In the genomic region with DNA sequence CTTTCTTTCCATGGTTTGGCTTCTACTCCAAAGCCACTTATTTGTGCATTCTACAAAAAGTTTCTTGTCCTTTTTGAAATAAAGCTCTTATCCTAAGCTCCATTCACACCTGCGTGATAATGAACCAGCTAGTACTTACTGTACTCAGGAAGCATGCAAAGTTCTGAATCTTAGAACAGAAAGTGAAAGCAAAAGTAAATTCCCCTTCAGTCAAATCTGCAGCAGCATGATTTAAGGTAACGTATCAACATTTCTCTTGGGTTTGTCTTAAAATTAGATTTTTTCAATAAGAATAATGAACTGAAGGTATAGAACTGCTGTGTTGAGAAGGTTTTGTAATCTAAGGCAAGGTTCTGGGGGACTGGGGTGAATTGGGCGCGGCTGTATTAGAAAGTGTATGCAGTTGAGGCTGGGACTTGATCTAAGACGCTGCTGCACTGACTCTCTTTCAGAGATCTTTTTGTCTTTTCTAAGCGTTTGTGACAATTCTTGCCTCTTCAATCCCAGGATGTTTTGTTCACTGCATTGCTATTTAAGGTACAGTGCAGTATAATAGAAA, we compare ENCODE assay signal across 8 cellular contexts. TPM values are rescaled to one million over a fixed set of nuclear protein-coding genes. Genes with fewer than 3 reads are reported as not detected.
A peak's percentile ranks its signal among the peaks of the same experiment; 100 is the strongest.
DNase-seq lines count a peak whose midpoint lies in the region; ATAC-seq and TF ChIP-seq lines count a peak whose summit lies in the region.

A gene with protein sequence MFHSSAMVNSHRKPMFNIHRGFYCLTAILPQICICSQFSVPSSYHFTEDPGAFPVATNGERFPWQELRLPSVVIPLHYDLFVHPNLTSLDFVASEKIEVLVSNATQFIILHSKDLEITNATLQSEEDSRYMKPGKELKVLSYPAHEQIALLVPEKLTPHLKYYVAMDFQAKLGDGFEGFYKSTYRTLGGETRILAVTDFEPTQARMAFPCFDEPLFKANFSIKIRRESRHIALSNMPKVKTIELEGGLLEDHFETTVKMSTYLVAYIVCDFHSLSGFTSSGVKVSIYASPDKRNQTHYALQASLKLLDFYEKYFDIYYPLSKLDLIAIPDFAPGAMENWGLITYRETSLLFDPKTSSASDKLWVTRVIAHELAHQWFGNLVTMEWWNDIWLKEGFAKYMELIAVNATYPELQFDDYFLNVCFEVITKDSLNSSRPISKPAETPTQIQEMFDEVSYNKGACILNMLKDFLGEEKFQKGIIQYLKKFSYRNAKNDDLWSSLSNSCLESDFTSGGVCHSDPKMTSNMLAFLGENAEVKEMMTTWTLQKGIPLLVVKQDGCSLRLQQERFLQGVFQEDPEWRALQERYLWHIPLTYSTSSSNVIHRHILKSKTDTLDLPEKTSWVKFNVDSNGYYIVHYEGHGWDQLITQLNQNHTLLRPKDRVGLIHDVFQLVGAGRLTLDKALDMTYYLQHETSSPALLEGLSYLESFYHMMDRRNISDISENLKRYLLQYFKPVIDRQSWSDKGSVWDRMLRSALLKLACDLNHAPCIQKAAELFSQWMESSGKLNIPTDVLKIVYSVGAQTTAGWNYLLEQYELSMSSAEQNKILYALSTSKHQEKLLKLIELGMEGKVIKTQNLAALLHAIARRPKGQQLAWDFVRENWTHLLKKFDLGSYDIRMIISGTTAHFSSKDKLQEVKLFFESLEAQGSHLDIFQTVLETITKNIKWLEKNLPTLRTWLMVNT (plus strand): TSS at position 209 of the 559 bp plus-strand sequence. CDS start 3,186 bp downstream, outside the sequence.

- intact Hi-C loops in PC-3 (cut with micrococcal nuclease), result loop anchor here (1.0 to 10.0 kb wide), 2 partner anchors 58 to 118 kb away; no protein-coding TSS in a partner anchor
- intact Hi-C loops in mammary epithelial cell (cut with micrococcal nuclease), result loop anchor here (1.0 to 5.0 kb wide), 4 partner anchors 52 to 264 kb away; a partner anchor contains a TSS

- H3K4me3 ChIP-seq in PC-3 (ENCODE audit: low read length), result peak within 1 kb of the TSS; percentile 83
- H3K4me3 ChIP-seq in mammary epithelial cell (replicated peaks in 1 of 3; ENCODE audit: insufficient read depth in 1 of 3, low read depth in 2 of 3, low read length in 3 of 3), result peak within 1 kb of the TSS; percentile 46 to 75 (median 74)
- peak within 1 kb of the TSS; percentile 74 to 98 (median 91) for H3K4me3 ChIP-seq in liver (ENCODE audit: low read depth in 1 of 3, low read length in 3 of 3)

- H3K36me3 ChIP-seq in PC-3 (ENCODE audit: low read depth, low read length) (no peaks in the 10 kb centered on the region), mammary epithelial cell (ENCODE audit: insufficient read depth, low read length) (no peaks in the 10 kb centered on the region), liver (ENCODE audit: control insufficient read depth in 4 of 4, insufficient read depth in 3 of 4, low read depth in 1 of 4, low read length in 3 of 4) (peaks cover 0 to 4% (median 1%) of the 10 kb centered on the region in 4 donors)

- peaks cover 26% of the 10 kb centered on the region for H3K4me1 ChIP-seq in PC-3 (ENCODE audit: insufficient read depth, low read length)
- H3K4me1 ChIP-seq in mammary epithelial cell (ENCODE audit: insufficient read depth, low read length), result peaks cover 17% of the 10 kb centered on the region
- peaks cover 0 to 18% (median 10%) of the 10 kb centered on the region in 4 donors for H3K4me1 ChIP-seq in liver (ENCODE audit: control insufficient read depth in 4 of 4, insufficient read depth in 4 of 4, low read length in 3 of 4)

- in situ Hi-C loops in mammary epithelial cell (cut with MboI; ENCODE audit: low sequenced_read_pairs in 2 of 2), result loop anchor here in 1 of 2 donors (10.0 kb wide), 1 partner anchor 288 kb away; no protein-coding TSS in a partner anchor

- 0 out of 2 replicates have a peak, but pooled peaks cover 3% of the 10 kb centered on the region for H3K9me2 ChIP-seq in PC-3 (replicated peaks; ENCODE audit: low read length)

- H3K4me2 ChIP-seq in PC-3 (ENCODE audit: low read length) (peak within 1 kb of the TSS; percentile 89), mammary epithelial cell (ENCODE audit: insufficient read depth, low read depth, low read length) (peak within 1 kb of the TSS; percentile 90)

- POLR2A ChIA-PET in PC-3 (lab: Charles Lee; ENCODE audit: unreplicated experiment), result interaction anchor here (0.6 kb wide), 1 partner anchor 52 kb away, joined by 3 read pairs; no protein-coding TSS in a partner anchor

- CTCF ChIA-PET in PC-3 (lab: Charles Lee), result no interaction called here
- CTCF ChIA-PET in mammary epithelial cell (lab: Charles Lee; ENCODE audit: low non-redundant PET), result no interaction called here

- peak within 1 kb of the TSS; percentile 54 for H3K27ac ChIP-seq in C4-2B
- peak within 1 kb of the TSS; percentile 42 for H3K27ac ChIP-seq in PC-3 (ENCODE audit: low read length)
- H3K27ac ChIP-seq in mammary epithelial cell (ENCODE audit: insufficient read depth, low read depth, low read length), result peak within 1 kb of the TSS; percentile 78
- peak within 1 kb of the TSS; percentile 68 to 84 for H3K27ac ChIP-seq in liver (ENCODE audit: low read depth in 1 of 2, low read length in 2 of 2)

- peak; percentile 66 for ATAC-seq in GM18909 (IDR thresholded peaks at IDR 0.05; ENCODE audit: poor library complexity, unreplicated experiment)
- ATAC-seq in HG03135 (IDR thresholded peaks at IDR 0.05; ENCODE audit: unreplicated experiment), result peak; percentile 58
- peak; percentile 43 for ATAC-seq in PC-3

- TSS peak; percentile 57 for BruUV-seq in PC-3 (replicated peaks; lab: Mats Ljungman, UMichigan)
- no TSS peak for BruUV-seq in mammary epithelial cell (replicated peaks; lab: Mats Ljungman, UMichigan)

- DNase-seq in PC-3 (peak; percentile 59), mammary epithelial cell (peak; percentile 51), superior temporal gyrus (ENCODE audit: extremely low spot score) (peak; percentile 82), amniotic stem cell (lab: John Stamatoyannopoulos, UW) (no peak)

- H3F3A ChIP-seq in PC-3 (ENCODE audit: low read length, unreplicated experiment), result no peaks in the 10 kb centered on the region

- TF ChIP-seq CTCF in C4-2B (conservative IDR thresholded peaks at IDR 0.05) (no peak), PC-3 (conservative IDR thresholded peaks at IDR 0.05; ENCODE audit: low read depth, low read length) (no peak), mammary epithelial cell (conservative IDR thresholded peaks at IDR 0.05 in 1 of 2, IDR thresholded peaks at IDR 0.05 in 1 of 2; ENCODE audit: extremely low read depth in 1 of 2, insufficient read depth in 1 of 2, low read depth in 1 of 2, low read length in 2 of 2) (no peak), liver (IDR thresholded peaks at IDR 0.05; ENCODE audit: low read depth, low read length, missing input control) (no peak)

- H2AFZ ChIP-seq in PC-3 (ENCODE audit: low read length) (peak within 1 kb of the TSS; percentile 97), mammary epithelial cell (ENCODE audit: low read depth, low read length) (peak within 1 kb of the TSS; percentile 97)

- TF ChIP-seq RAD21 in liver (IDR thresholded peaks at IDR 0.05), result peak in 1 of 2 donors; percentile 24

- WGBS in mammary epithelial cell (ENCODE audit: low coverage, missing lambda C conversion rate), result 3% methylated on average over 6 of the region's 6 CpGs
- WGBS in liver, result 0% methylated on average over 6 of the region's 6 CpGs

- H3K27me3 ChIP-seq in PC-3 (ENCODE audit: low read length) (no peaks in the 10 kb centered on the region), mammary epithelial cell (ENCODE audit: insufficient read depth, low read length) (no peaks in the 10 kb centered on the region), liver (ENCODE audit: control insufficient read depth in 4 of 4, insufficient read depth in 4 of 4, low read length in 3 of 4) (no peaks in the 10 kb centered on the region)

- dilution Hi-C loops in mammary epithelial cell (cut with HindIII; ENCODE audit: low sequenced_read_pairs), result loop anchor here (5.0 to 10.0 kb wide), 2 partner anchors 66 to 298 kb away; no protein-coding TSS in a partner anchor

- H3K9me3 ChIP-seq in PC-3 (ENCODE audit: low read length), result no peaks in the 10 kb centered on the region
- H3K9me3 ChIP-seq in mammary epithelial cell (replicated peaks; ENCODE audit: insufficient read depth, low read length), result no peaks in the 10 kb centered on the region
- no peaks in the 10 kb centered on the region for H3K9me3 ChIP-seq in liver (ENCODE audit: control insufficient read depth in 4 of 4, low read length in 3 of 4)

- H3K9ac ChIP-seq in PC-3 (ENCODE audit: low read length) (peak within 1 kb of the TSS; percentile 70), mammary epithelial cell (ENCODE audit: insufficient read depth, low read length) (peak within 1 kb of the TSS; percentile 97), liver (ENCODE audit: low read depth in 1 of 2, low read length in 2 of 2) (peak within 1 kb of the TSS; percentile 85 to 98)

- H4K20me1 ChIP-seq in PC-3 (ENCODE audit: low read length) (no peaks in the 10 kb centered on the region), mammary epithelial cell (ENCODE audit: insufficient read depth, low read length) (no peaks in the 10 kb centered on the region)

- H3K79me2 ChIP-seq in PC-3 (ENCODE audit: low read length) (no peaks in the 10 kb centered on the region), mammary epithelial cell (ENCODE audit: insufficient read depth, low read length) (peaks cover 4% of the 10 kb centered on the region)

TF ChIP-seq in liver, 16 proteins besides CTCF, POLR2A, EP300 and RAD21:
- TF ChIP-seq HNF4A (conservative IDR thresholded peaks at IDR 0.05), result no peak
- TF ChIP-seq RXRA (IDR thresholded peaks at IDR 0.05), result no peak
- TF ChIP-seq, protein P1, sequence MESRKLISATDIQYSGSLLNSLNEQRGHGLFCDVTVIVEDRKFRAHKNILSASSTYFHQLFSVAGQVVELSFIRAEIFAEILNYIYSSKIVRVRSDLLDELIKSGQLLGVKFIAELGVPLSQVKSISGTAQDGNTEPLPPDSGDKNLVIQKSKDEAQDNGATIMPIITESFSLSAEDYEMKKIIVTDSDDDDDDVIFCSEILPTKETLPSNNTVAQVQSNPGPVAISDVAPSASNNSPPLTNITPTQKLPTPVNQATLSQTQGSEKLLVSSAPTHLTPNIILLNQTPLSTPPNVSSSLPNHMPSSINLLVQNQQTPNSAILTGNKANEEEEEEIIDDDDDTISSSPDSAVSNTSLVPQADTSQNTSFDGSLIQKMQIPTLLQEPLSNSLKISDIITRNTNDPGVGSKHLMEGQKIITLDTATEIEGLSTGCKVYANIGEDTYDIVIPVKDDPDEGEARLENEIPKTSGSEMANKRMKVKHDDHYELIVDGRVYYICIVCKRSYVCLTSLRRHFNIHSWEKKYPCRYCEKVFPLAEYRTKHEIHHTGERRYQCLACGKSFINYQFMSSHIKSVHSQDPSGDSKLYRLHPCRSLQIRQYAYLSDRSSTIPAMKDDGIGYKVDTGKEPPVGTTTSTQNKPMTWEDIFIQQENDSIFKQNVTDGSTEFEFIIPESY (IDR thresholded peaks at IDR 0.05), result no peak
- TF ChIP-seq, protein P2, sequence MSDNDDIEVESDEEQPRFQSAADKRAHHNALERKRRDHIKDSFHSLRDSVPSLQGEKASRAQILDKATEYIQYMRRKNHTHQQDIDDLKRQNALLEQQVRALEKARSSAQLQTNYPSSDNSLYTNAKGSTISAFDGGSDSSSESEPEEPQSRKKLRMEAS (IDR thresholded peaks at IDR 0.05), result peak; percentile 48

RNA-seq across cellular contexts. Expression of the gene that starts here (rescaled TPM):
- 9.6 and 12.0 TPM in 2 replicates for total RNA-seq in PC-3 (2014; rRNA removed)
- total RNA-seq in mammary epithelial cell, result 10 to 100 TPM in 1 of 2 donors, 1 to 10 TPM in 1; 2.8 to 14.3 TPM
- polyA plus RNA-seq in mammary epithelial cell, result 41.6 TPM
- 73.1 TPM for polyA minus RNA-seq in mammary epithelial cell
- 10 to 100 TPM; 14.2 to 15.5 TPM for total RNA-seq in liver
- 1 to 10 TPM; 1.8 to 7.2 TPM for polyA plus RNA-seq in liver
